ENCODE assay signal across 8 cellular contexts in genomic region chr2:228318218-228318617, GRCh38.
DNase-seq lines count a peak whose midpoint lies in the region; ATAC-seq and TF ChIP-seq lines count a peak whose summit lies in the region.

No MANE protein-coding gene starts in this region.

- no TSS peak for BruUV-seq in PC-9 (replicated peaks; lab: Mats Ljungman, UMichigan)

- H2AFZ ChIP-seq in H9 (ENCODE audit: low read length) (no peak overlapping the region), PC-9 (no peak overlapping the region)

- POLR2A ChIA-PET in PC-9 (lab: Charles Lee; ENCODE audit: unreplicated experiment) = no interaction called here

- H3K4me1 ChIP-seq in H9 (ENCODE audit: insufficient read depth, low read length) (no peaks in the 10 kb centered on the region), PC-9 (replicated peaks; ENCODE audit: insufficient read depth) (no peaks in the 10 kb centered on the region)

- H2BK120ac ChIP-seq in H9 (ENCODE audit: low read depth, low read length, poor library complexity, severe bottlenecking) = no peak overlapping the region

- peak; percentile 84 for ATAC-seq in left ventricle myocardium superior
- ATAC-seq in GM19351 (IDR thresholded peaks at IDR 0.05; ENCODE audit: unreplicated experiment) = no peak

- H3K79me1 ChIP-seq in H9 (ENCODE audit: insufficient read depth, low read depth, low read length, poor library complexity, severe bottlenecking) = no peaks in the 10 kb centered on the region

- H2AK5ac ChIP-seq in H9 (ENCODE audit: insufficient read length, low read length) = no peak overlapping the region

- DNase-seq in AG20443 (ENCODE audit: low spot score) (peak; percentile 9), H9 (peak; percentile 72), PC-9 (peak in 1 of 2 experiments; percentile 15), left ventricle myocardium superior (peak; percentile 29)
- no peak for DNase-seq in stimulated activated CD4-positive, alpha-beta T cell treated with anti-CD3 and anti-CD28 coated beads, Interleukin-2, amount 100 ng/mL, for 48 hours
- no peak for DNase-seq in activated CD4-positive, alpha-beta T cell treated with anti-CD3 and anti-CD28 coated beads, Interleukin-2, amount 10 ng/mL, durations not matched to agents 24 days and 14 days
- DNase-seq in activated CD4-positive, CD25-positive, alpha-beta regulatory T cell (lab: John Stamatoyannopoulos, UW) = no peak

- H4K20me1 ChIP-seq in H9 (ENCODE audit: control insufficient read depth, insufficient read depth, insufficient read length) (no peaks in the 10 kb centered on the region), PC-9 (ENCODE audit: insufficient read depth) (no peaks in the 10 kb centered on the region)

- H3K9me3 Mint-ChIP-seq in H9 = no peaks in the 10 kb centered on the region; a peak in 1 of 5 replicates
- no peaks in the 10 kb centered on the region for H3K9me3 Mint-ChIP-seq in activated CD4-positive, alpha-beta T cell treated with anti-CD3 and anti-CD28 coated beads, Interleukin-2, amount 10 ng/mL, durations not matched to agents 24 days and 14 days

- H3K56ac ChIP-seq in H9 (ENCODE audit: insufficient read length, low read depth, low read length) = no peak overlapping the region

- WGBS in H9 (ENCODE audit: extremely low coverage, insufficient read length, low lambda C conversion rate) = no CpG with 5 or more reads among the region's 1 CpG

- no peak overlapping the region for H3K27ac ChIP-seq in H9 (ENCODE audit: insufficient read length, low read depth, low read length)
- no peak overlapping the region for H3K27ac ChIP-seq in PC-9

- no peaks in the 10 kb centered on the region for H3F3A ChIP-seq in PC-9 (ENCODE audit: insufficient read depth, low read depth)

- H3K4ac ChIP-seq in H9 (ENCODE audit: low read depth, low read length) = no peak overlapping the region

- no peak overlapping the region for H2BK15ac ChIP-seq in H9 (ENCODE audit: low read depth, low read length)

- H4K5ac ChIP-seq in H9 (ENCODE audit: insufficient read length, low read depth, low read length) = no peak overlapping the region

- H3K9me3 ChIP-seq in H9 (ENCODE audit: control insufficient read depth, low read depth, low read length) (no peaks in the 10 kb centered on the region), PC-9 (ENCODE audit: insufficient read depth, low read depth) (no peaks in the 10 kb centered on the region)

- H3K4me2 ChIP-seq in H9 (ENCODE audit: insufficient read depth, insufficient read length, low read length) = no peak overlapping the region
- no peak overlapping the region for H3K4me2 ChIP-seq in PC-9

- no peak overlapping the region for H4K8ac ChIP-seq in H9 (replicated peaks; ENCODE audit: insufficient read length, low read depth, low read length)

- no peak overlapping the region for H3K23ac ChIP-seq in H9 (ENCODE audit: insufficient read length, low read depth, low read length)

- H3K14ac ChIP-seq in H9 (ENCODE audit: insufficient read depth, low read length) = no peak overlapping the region

- intact Hi-C loops in PC-9 (cut with micrococcal nuclease; ENCODE audit: unreplicated experiment) (loop anchor here (5.0 kb wide), 1 partner anchor 339 kb away; no protein-coding TSS in a partner anchor), left ventricle myocardium superior (cut with micrococcal nuclease) (no loop called here)
- intact Hi-C loops in activated CD4-positive, alpha-beta T cell treated with anti-CD3 and anti-CD28 coated beads, Interleukin-2, amount 10 ng/mL, durations not matched to agents 24 days and 14 days (cut with micrococcal nuclease) = no loop called here

- H3K36me3 ChIP-seq in PC-9 (ENCODE audit: low read depth) = no peaks in the 10 kb centered on the region

- H2BK12ac ChIP-seq in H9 (ENCODE audit: insufficient read length, low read depth, low read length) = no peak overlapping the region

- no peak overlapping the region for H3K9ac ChIP-seq in H9 (ENCODE audit: extremely low read depth, insufficient read length, low read length)

- CTCF ChIA-PET in PC-9 (lab: Charles Lee) = no interaction called here

- H3K27me3 Mint-ChIP-seq in H9 (ENCODE audit: low read depth) = no peaks in the 10 kb centered on the region
- no peaks in the 10 kb centered on the region for H3K27me3 Mint-ChIP-seq in activated CD4-positive, alpha-beta T cell treated with anti-CD3 and anti-CD28 coated beads, Interleukin-2, amount 10 ng/mL, durations not matched to agents 24 days and 14 days

- H3T11ph ChIP-seq in H9 (ENCODE audit: low read length) = no peak overlapping the region

- no peaks in the 10 kb centered on the region for H3K9me2 ChIP-seq in PC-9 (ENCODE audit: insufficient read depth)

- no peak overlapping the region for H3K27ac Mint-ChIP-seq in H9
- H3K27ac Mint-ChIP-seq in activated CD4-positive, alpha-beta T cell treated with anti-CD3 and anti-CD28 coated beads, Interleukin-2, amount 10 ng/mL, durations not matched to agents 24 days and 14 days = no peak overlapping the region

- H3K18ac ChIP-seq in H9 (ENCODE audit: insufficient read length, low read depth, low read length) = no peak overlapping the region

- H3K4me3 ChIP-seq in PC-9 = no peak overlapping the region

- no peak overlapping the region for H2BK5ac ChIP-seq in H9 (ENCODE audit: insufficient read length, low read length)

- H3K36me3 Mint-ChIP-seq in H9 (ENCODE audit: insufficient read depth in 1 of 3, low read depth in 3 of 3) = no peaks in the 10 kb centered on the region
- no peaks in the 10 kb centered on the region for H3K36me3 Mint-ChIP-seq in activated CD4-positive, alpha-beta T cell treated with anti-CD3 and anti-CD28 coated beads, Interleukin-2, amount 10 ng/mL, durations not matched to agents 24 days and 14 days (ENCODE audit: low read depth)

- peak; percentile 82 for TF ChIP-seq CTCF in H9 (conservative IDR thresholded peaks at IDR 0.05)
- peak; percentile 57 for TF ChIP-seq CTCF in PC-9 (conservative IDR thresholded peaks at IDR 0.05)

- H3K79me2 ChIP-seq in H9 (ENCODE audit: insufficient read depth, low read length) (no peaks in the 10 kb centered on the region), PC-9 (ENCODE audit: low read depth) (no peaks in the 10 kb centered on the region)

- no peaks in the 10 kb centered on the region for H3K4me1 Mint-ChIP-seq in H9
- H3K4me1 Mint-ChIP-seq in activated CD4-positive, alpha-beta T cell treated with anti-CD3 and anti-CD28 coated beads, Interleukin-2, amount 10 ng/mL, durations not matched to agents 24 days and 14 days = no peaks in the 10 kb centered on the region

- no peaks in the 10 kb centered on the region for H3K27me3 ChIP-seq in H9 (ENCODE audit: insufficient read depth, low read length)
- no peaks in the 10 kb centered on the region for H3K27me3 ChIP-seq in PC-9 (ENCODE audit: insufficient read depth, low read depth)

- H3K23me2 ChIP-seq in H9 (ENCODE audit: insufficient read length, low read depth, low read length, poor library complexity, severe bottlenecking) = no peaks in the 10 kb centered on the region

- no peak overlapping the region for H3K4me3 Mint-ChIP-seq in H9
- H3K4me3 Mint-ChIP-seq in activated CD4-positive, alpha-beta T cell treated with anti-CD3 and anti-CD28 coated beads, Interleukin-2, amount 10 ng/mL, durations not matched to agents 24 days and 14 days = no peak overlapping the region

- no peak overlapping the region for H4K91ac ChIP-seq in H9 (ENCODE audit: insufficient read length, low read depth, low read length)

- H2BK20ac ChIP-seq in H9 (ENCODE audit: low read depth, low read length, poor library complexity, severe bottlenecking) = no peak overlapping the region

Comparison
In these comparisons a context has a peak if more than half of its experiments do, and no peak if none do; other contexts are left out.
1. DNase-seq: peak in AG20443 (single experiment), H9 (single experiment) and left ventricle myocardium superior (single experiment); none in stimulated activated CD4-positive, alpha-beta T cell treated with anti-CD3 and anti-CD28 coated beads, Interleukin-2, amount 100 ng/mL, for 48 hours (0 of 2), activated CD4-positive, alpha-beta T cell treated with anti-CD3 and anti-CD28 coated beads, Interleukin-2, amount 10 ng/mL, durations not matched to agents 24 days and 14 days (single experiment) and activated CD4-positive, CD25-positive, alpha-beta regulatory T cell (0 of 4).